ENCODE assay signal across 18 cellular contexts in the genomic region with DNA sequence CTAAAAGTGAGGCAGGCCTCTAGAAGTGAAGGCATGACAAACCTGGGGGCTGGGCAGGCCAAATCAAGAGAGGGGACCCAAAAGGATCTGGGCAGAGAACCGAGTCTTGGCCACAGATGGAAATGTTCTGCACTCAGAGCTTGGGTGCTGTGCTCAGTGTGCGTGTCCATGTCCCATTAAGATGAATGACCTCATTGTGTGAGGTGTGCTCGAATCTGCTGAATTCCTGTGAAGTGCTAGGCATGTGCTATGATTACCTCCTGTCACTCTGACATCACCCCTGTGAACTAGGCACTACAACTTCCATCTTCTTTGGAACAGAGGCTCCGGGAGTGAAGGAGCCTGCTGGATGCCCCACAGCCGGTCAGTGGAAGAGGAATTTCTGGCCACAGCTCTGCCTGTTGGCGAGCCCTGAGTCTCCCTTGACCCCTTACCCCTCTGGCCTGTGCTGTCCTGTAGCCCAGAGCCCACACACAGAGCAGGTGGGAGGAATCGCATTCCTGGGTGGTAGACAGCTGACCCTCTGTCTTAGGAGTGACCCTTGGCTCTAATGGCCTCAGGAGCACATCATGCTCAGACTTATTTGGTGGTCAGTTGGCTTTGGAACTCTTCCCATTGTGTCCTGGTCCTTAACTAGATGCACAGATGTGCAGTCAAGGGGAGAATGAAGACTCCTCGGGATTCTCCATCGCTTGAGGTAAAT.
DNase-seq lines count a peak whose midpoint lies in the region; ATAC-seq and TF ChIP-seq lines count a peak whose summit lies in the region.
"Had no signal": no experiment of that assay in that cellular context is flagged by ENCODE, and none has a peak within 500 bp of the region (broad histone marks: within the 10 kb centered on the region; RNA-seq: fewer than 3 reads in every experiment).

No MANE protein-coding gene starts in this region.

- in situ Hi-C loops in G401 (cut with HindIII; ENCODE audit: low sequenced_read_pairs): no loop called here

- H3K36me3 ChIP-seq in heart right ventricle (peaks cover 0 to 65% (median 16%) of the 10 kb centered on the region in 9 donors), left ventricle myocardium inferior (peaks cover 19% of the 10 kb centered on the region)

- H3K27ac ChIP-seq in heart right ventricle: peak overlapping the region in 3 of 10 donors; percentile 3 to 71 (median 20)
- no peak overlapping the region for H3K27ac ChIP-seq in left ventricle myocardium inferior (replicated peaks)
- H3K27ac ChIP-seq: A549 had no signal

- H3K27me3 ChIP-seq in heart right ventricle (no peaks in the 10 kb centered on the region), left ventricle myocardium inferior (ENCODE audit: low read depth) (no peaks in the 10 kb centered on the region)

- H3K4me1 ChIP-seq in heart right ventricle (peaks cover 0 to 28% (median 7%) of the 10 kb centered on the region in 9 donors), left ventricle myocardium inferior (peaks cover 12% of the 10 kb centered on the region)
- H3K4me1 ChIP-seq: A549 had no signal

- TF ChIP-seq CTCF in heart right ventricle (IDR thresholded peaks at IDR 0.05) (no peak), left ventricle myocardium inferior (IDR thresholded peaks at IDR 0.05; ENCODE audit: borderline replicate concordance) (no peak)

- 81 to 84% methylated on average over 9 of the region's 9 CpGs for WGBS in heart right ventricle, 2 donors

- intact Hi-C loops in heart right ventricle (cut with DNase I): no loop called here
- intact Hi-C loops in left ventricle myocardium inferior (cut with micrococcal nuclease): no loop called here
- intact Hi-C loops in left ventricle myocardium superior (cut with micrococcal nuclease): no loop called here
- intact Hi-C loops in sciatic nerve (cut with DNase I): no loop called here

- H3K9me3 ChIP-seq in heart right ventricle: no peaks in the 10 kb centered on the region
- no peaks in the 10 kb centered on the region for H3K9me3 ChIP-seq in left ventricle myocardium inferior (replicated peaks)
- H3K9me3 ChIP-seq: A549 had no signal

- no peak for DNase-seq in heart right ventricle
- no peak for DNase-seq in left ventricle myocardium inferior
- DNase-seq in left ventricle myocardium superior: no peak
- no peak for DNase-seq in sciatic nerve (ENCODE audit: low spot score)
- no peak for DNase-seq in cerebellar cortex (ENCODE audit: low spot score)
- DNase-seq in G401 (ENCODE audit: low spot score): no peak
- no peak for DNase-seq in activated effector memory CD4-positive, alpha-beta T cell treated with anti-CD3 and anti-CD28 coated beads, Interleukin-2, amount 50 U/mL, for 16 hours
- DNase-seq: CD4-positive, alpha-beta T cell; DMS153; GOT3; NCI-H1417; NCI-H187; NCI-H2107; NCI-H82; OCI-M1; SIG-M5 had no signal

- no peak overlapping the region for H3K4me3 ChIP-seq in heart right ventricle
- H3K4me3 ChIP-seq in left ventricle myocardium inferior: no peak overlapping the region
- H3K4me3 ChIP-seq: A549 had no signal

- peak in 6 of 8 donors; percentile 27 to 52 (median 42) for ATAC-seq in heart right ventricle
- ATAC-seq in left ventricle myocardium superior: peak; percentile 61
- peak; percentile 63 for ATAC-seq in sciatic nerve
- ATAC-seq: A549, HCT116 had no signal
